Comparison of ENCODE assay signal across 24 cellular contexts in genomic region chr15:67199391-67199790, GRCh38. TPM values are rescaled to one million over a fixed set of nuclear protein-coding genes. Genes with fewer than 3 reads are reported as not detected.
A peak's percentile ranks its signal among the peaks of the same experiment; 100 is the strongest.
DNase-seq lines count a peak whose midpoint lies in the region; ATAC-seq and TF ChIP-seq lines count a peak whose summit lies in the region.
"Had no signal": no experiment of that assay in that cellular context is flagged by ENCODE, and none has a peak within 500 bp of the region (broad histone marks: within the 10 kb centered on the region; RNA-seq: fewer than 3 reads in every experiment).

No MANE protein-coding gene starts in this region.

- no peak overlapping the region for H3K9ac ChIP-seq in BLaER1 treated with 17β-estradiol and CSF1 and Interleukin-3, amounts not matched to agents 10 nM and 100 nM
- H3K9ac ChIP-seq in fibroblast of lung (ENCODE audit: insufficient read depth, low read length) = no peak overlapping the region

- intact Hi-C loops in gastrocnemius medialis (cut with DNase I; ENCODE audit: low total_unique reads) = no loop called here

- DNase-seq in SJCRH30 (no peak), fibroblast of lung (ENCODE audit: low read depth in 2 of 2) (peak in 1 of 2 donors; percentile 66), gastrocnemius medialis (no peak), AML-193 (lab: John Stamatoyannopoulos, UW) (no peak), NCI-H1092 treated with DMSO at 0.1 percent for 48 hours (lab: John Stamatoyannopoulos, UW) (no peak), COLO668 (lab: John Stamatoyannopoulos, UW; ENCODE audit: unreplicated experiment) (no peak), GM10266 (ENCODE audit: extremely low spot score) (no peak)
- DNase-seq: activated CD4-positive, alpha-beta T cell treated with anti-CD3 and anti-CD28 coated beads for 48 hours; activated naive CD4-positive, alpha-beta T cell treated with anti-CD3 and anti-CD28 coated beads for 36 hours; activated T-cell treated with anti-CD3 and anti-CD28 coated beads, Interleukin-2, amount 50 U/mL, for 4 hours; amygdala; CD8-positive, alpha-beta T cell; left ventricle myocardium inferior; naive thymus-derived CD8-positive, alpha-beta T cell; NCI-H1092; NCI-H1930; NCI-H524 treated with DMSO at 0.1 percent for 48 hours; occipital lobe; PC-3; Right ventricle myocardium superior; stimulated activated CD4-positive, alpha-beta T cell treated with anti-CD3 and anti-CD28 coated beads, Interleukin-2, amount 100 ng/mL, for 48 hours had no signal

- H3K4me1 ChIP-seq in BLaER1 treated with 17β-estradiol and CSF1 and Interleukin-3, amounts not matched to agents 10 nM and 100 nM = peaks cover 0 to 49% (median 28%) of the 10 kb centered on the region in 10 experiments; a peak in 16 of 20 replicates
- H3K4me1 ChIP-seq in SJCRH30 (peaks cover 26% of the 10 kb centered on the region), fibroblast of lung (ENCODE audit: control insufficient read depth, extremely low read depth, insufficient read depth, low read length) (peaks cover 20% of the 10 kb centered on the region), gastrocnemius medialis (peaks cover 78 to 85% of the 10 kb centered on the region in 2 donors)

- H3K9me3 ChIP-seq in BLaER1 treated with 17β-estradiol and CSF1 and Interleukin-3, amounts not matched to agents 10 nM and 100 nM (replicated peaks in 1 of 11) = no peaks in the 10 kb centered on the region
- H3K9me3 ChIP-seq in SJCRH30 (replicated peaks) = no peaks in the 10 kb centered on the region
- no peaks in the 10 kb centered on the region for H3K9me3 ChIP-seq in fibroblast of lung (ENCODE audit: control insufficient read depth, insufficient read depth, low read depth, low read length)
- H3K9me3 ChIP-seq in gastrocnemius medialis = no peaks in the 10 kb centered on the region
- H3K9me3 ChIP-seq: esophagus muscularis mucosa, left ventricle myocardium inferior, suprapubic skin had no signal

- no peak for TF ChIP-seq POLR2A in gastrocnemius medialis (IDR thresholded peaks at IDR 0.05)

- H3K27me3 ChIP-seq in BLaER1 treated with 17β-estradiol and CSF1 and Interleukin-3, amounts not matched to agents 10 nM and 100 nM = no peaks in the 10 kb centered on the region
- no peaks in the 10 kb centered on the region for H3K27me3 ChIP-seq in SJCRH30
- H3K27me3 ChIP-seq in fibroblast of lung (ENCODE audit: control insufficient read depth, insufficient read depth, low read length) = no peaks in the 10 kb centered on the region
- H3K27me3 ChIP-seq in gastrocnemius medialis = no peaks in the 10 kb centered on the region
- H3K27me3 ChIP-seq: esophagus muscularis mucosa, suprapubic skin had no signal

- no peak overlapping the region for H3K4me3 ChIP-seq in BLaER1 treated with 17β-estradiol and CSF1 and Interleukin-3, amounts not matched to agents 10 nM and 100 nM
- H3K4me3 ChIP-seq in SJCRH30 (no peak overlapping the region), fibroblast of lung (replicated peaks in 1 of 4; ENCODE audit: control extremely low read depth in 1 of 4, insufficient read depth in 1 of 4, low read depth in 3 of 4, low read length in 4 of 4) (no peak overlapping the region), gastrocnemius medialis (no peak overlapping the region)
- H3K4me3 ChIP-seq: esophagus muscularis mucosa, left ventricle myocardium inferior, suprapubic skin had no signal

- peak overlapping the region in 4 of 11 experiments; percentile 13 to 30 (median 18); a peak in 4 of 22 replicates for H3K27ac ChIP-seq in BLaER1 treated with 17β-estradiol and CSF1 and Interleukin-3, amounts not matched to agents 10 nM and 100 nM
- H3K27ac ChIP-seq in SJCRH30 = peak overlapping the region; percentile 32
- H3K27ac ChIP-seq in fibroblast of lung (ENCODE audit: insufficient read depth, low read length) = peak overlapping the region; percentile 7
- peak overlapping the region; percentile 91 to 99 (median 96) for H3K27ac ChIP-seq in gastrocnemius medialis
- H3K27ac ChIP-seq: esophagus muscularis mucosa, suprapubic skin had no signal

- peak overlapping the region in 6 of 11 experiments; percentile 45 to 82 (median 68); a peak in 10 of 22 replicates for H3K4me2 ChIP-seq in BLaER1 treated with 17β-estradiol and CSF1 and Interleukin-3, amounts not matched to agents 10 nM and 100 nM
- no peak overlapping the region for H3K4me2 ChIP-seq in fibroblast of lung (ENCODE audit: extremely low read depth, insufficient read depth, low read length)

- in situ Hi-C loops in gastrocnemius medialis (cut with MboI; ENCODE audit: low sequenced_read_pairs in 4 of 4) = loop anchor here in 1 of 4 donors (10.0 kb wide), 1 partner anchor 125 kb away; no protein-coding TSS in a partner anchor

- TF ChIP-seq CTCF in fibroblast of lung (conservative IDR thresholded peaks at IDR 0.05 in 1 of 2, IDR thresholded peaks at IDR 0.05 in 1 of 2; ENCODE audit: low read depth in 1 of 2, low read length in 2 of 2) (no peak), gastrocnemius medialis (IDR thresholded peaks at IDR 0.05 in 4 of 5, conservative IDR thresholded peaks at IDR 0.05 in 1 of 5) (no peak), GM10266 (IDR thresholded peaks at IDR 0.05; ENCODE audit: control insufficient read depth, insufficient read depth, low read depth, missing control alignments) (no peak)

- peaks cover 18 to 47% (median 37%) of the 10 kb centered on the region in 11 experiments for H3K36me3 ChIP-seq in BLaER1 treated with 17β-estradiol and CSF1 and Interleukin-3, amounts not matched to agents 10 nM and 100 nM
- H3K36me3 ChIP-seq in SJCRH30 (peaks cover 7% of the 10 kb centered on the region; the same call in 1 of the 2 replicates), fibroblast of lung (ENCODE audit: control insufficient read depth, insufficient read depth, low read length) (peaks cover 5% of the 10 kb centered on the region), gastrocnemius medialis (no peaks in the 10 kb centered on the region)

- no peak overlapping the region for H2AFZ ChIP-seq in fibroblast of lung (ENCODE audit: low read length)

- H3K79me2 ChIP-seq in fibroblast of lung (ENCODE audit: control insufficient read depth, insufficient read depth, low read length) = no peaks in the 10 kb centered on the region

- peak in 1 of 2 donors; percentile 0 for ATAC-seq in gastrocnemius medialis
- ATAC-seq: activated T-cell treated with anti-CD3 and anti-CD28 coated beads, Interleukin-2, amount 50 U/mL, for 4 hours; CD8-positive, alpha-beta T cell; naive thymus-derived CD8-positive, alpha-beta T cell; PC-3 had no signal

- peaks cover 0 to 40% (median 0%) of the 10 kb centered on the region in 11 experiments; a peak in 4 of 22 replicates for H4K20me1 ChIP-seq in BLaER1 treated with 17β-estradiol and CSF1 and Interleukin-3, amounts not matched to agents 10 nM and 100 nM
- H4K20me1 ChIP-seq in fibroblast of lung (ENCODE audit: control insufficient read depth, extremely low read depth, insufficient read depth, low read length) = no peaks in the 10 kb centered on the region

RNA-seq across cellular contexts. Expression of gene AAGAB, which starts 55.1 kb away (rescaled TPM):
- total RNA-seq in SJCRH30 (2014; rRNA removed; shearing (Covaris generic)) = 48.2 and 54.8 TPM in 2 replicates
- total RNA-seq in fibroblast of lung (41.6 and 55.8 TPM in 2 replicates), gastrocnemius medialis (10 to 100 TPM; 29.4 to 39.2 (median 30.9) TPM)
- 53.8 and 62.5 TPM in 2 replicates for polyA plus RNA-seq in fibroblast of lung
- 41.1 and 43.4 TPM in 2 replicates for polyA plus RNA-seq in fibroblast of lung (2012)
- 18.3 and 26.3 TPM in 2 replicates for polyA minus RNA-seq in fibroblast of lung (ENCODE audit: low replicate concordance)

RNA-seq across cellular contexts. Expression of gene IQCH, which starts 55.2 kb away (rescaled TPM):
- total RNA-seq in SJCRH30 (2014; rRNA removed; shearing (Covaris generic)) = 3.2 and 3.7 TPM in 2 replicates
- total RNA-seq in fibroblast of lung = 2.6 and 5.0 TPM in 2 replicates
- 1.3 and 1.7 TPM in 2 replicates for polyA plus RNA-seq in fibroblast of lung
- polyA plus RNA-seq in fibroblast of lung (2012) = 1.1 TPM in 2 replicates
- 0.59 and 7.7 TPM in 2 replicates for polyA minus RNA-seq in fibroblast of lung (ENCODE audit: low replicate concordance)
- under 1 TPM; 0.07 to 0.65 (median 0.32) TPM for total RNA-seq in gastrocnemius medialis
